32 cellular contexts compared by ENCODE assay signal in the genomic region with DNA sequence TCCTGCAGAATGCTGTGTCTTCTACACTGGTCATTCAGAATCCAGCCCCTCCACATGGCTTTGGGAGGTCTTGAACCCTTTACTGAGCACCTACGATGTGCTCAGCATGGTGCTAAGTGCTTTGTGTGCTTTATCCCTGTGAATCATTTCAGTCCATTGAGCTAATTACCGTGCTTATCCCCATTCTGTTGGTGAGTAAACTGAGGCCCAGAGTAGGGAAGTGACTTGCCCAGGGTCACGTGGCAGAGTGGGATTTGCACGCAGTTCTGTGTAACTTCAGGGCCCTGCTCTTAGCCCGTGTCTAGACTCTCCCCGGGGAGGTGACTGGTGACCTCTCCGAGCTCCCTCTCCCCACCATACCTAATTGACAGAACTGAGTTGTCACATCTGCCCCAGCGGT.
"Had no signal": no experiment of that assay in that cellular context is flagged by ENCODE, and none has a peak within 500 bp of the region (broad histone marks: within the 10 kb centered on the region; RNA-seq: fewer than 3 reads in every experiment).

No MANE protein-coding gene starts in this region.

- FAIRE-seq: endometrium had no signal

- H3K27me3 ChIP-seq: adrenal gland, body of pancreas, cardiac muscle cell, colonic mucosa had no signal

- H3K4me3 Mint-ChIP-seq: activated B cell treated with CpG ODN at 0.5 μM for 24 hours; activated CD8-positive, alpha-beta T cell treated with anti-CD3 and anti-CD28 coated beads for 36 hours; activated naive CD4-positive, alpha-beta T cell treated with anti-CD3 and anti-CD28 coated beads for 36 hours; activated naive CD4-positive, alpha-beta T cell treated with anti-CD3 and anti-CD28 coated beads, Interleukin-2, amount 50 U/mL, for 24 hours; activated naive CD8-positive, alpha-beta T cell treated with anti-CD3 and anti-CD28 coated beads for 36 hours; activated naive CD8-positive, alpha-beta T cell treated with anti-CD3 and anti-CD28 coated beads, Interleukin-2, amount 50 U/mL, for 24 hours; activated T-cell treated with anti-CD3 and anti-CD28 coated beads, Interleukin-2, amount 50 U/mL, for 4 hours; T-helper 2 cell treated with Interferon-gamma antibody and Interleukin-4, amounts not matched to agents 5 μg/mL and 100 μg/mL, for 36 hours had no signal

- H3K36me3 ChIP-seq: adrenal gland, cardiac muscle cell, colonic mucosa had no signal

- H3K27me3 Mint-ChIP-seq: activated B cell treated with CpG ODN at 0.5 μM for 24 hours; activated CD8-positive, alpha-beta T cell treated with anti-CD3 and anti-CD28 coated beads for 36 hours; activated naive CD4-positive, alpha-beta T cell treated with anti-CD3 and anti-CD28 coated beads, Interleukin-2, amount 50 U/mL, for 24 hours; activated naive CD8-positive, alpha-beta T cell treated with anti-CD3 and anti-CD28 coated beads, Interleukin-2, amount 50 U/mL, for 24 hours had no signal

- H3K9me3 Mint-ChIP-seq: activated B cell treated with CpG ODN at 0.5 μM for 24 hours; activated CD8-positive, alpha-beta T cell treated with anti-CD3 and anti-CD28 coated beads for 36 hours; activated naive CD4-positive, alpha-beta T cell treated with anti-CD3 and anti-CD28 coated beads for 36 hours; activated naive CD4-positive, alpha-beta T cell treated with anti-CD3 and anti-CD28 coated beads, Interleukin-2, amount 50 U/mL, for 24 hours; activated naive CD8-positive, alpha-beta T cell treated with anti-CD3 and anti-CD28 coated beads for 36 hours; activated naive CD8-positive, alpha-beta T cell treated with anti-CD3 and anti-CD28 coated beads, Interleukin-2, amount 50 U/mL, for 24 hours; activated T-cell treated with anti-CD3 and anti-CD28 coated beads, Interleukin-2, amount 50 U/mL, for 4 hours; activated T-helper 2 cell treated with anti-CD3 and anti-CD28 coated beads, Interferon-gamma antibody, Interleukin-2, Interleukin-4, amounts not matched to agents 10 μg/mL and 5 μg/mL and 100 μg/mL, durations not matched to agents 14 hours and 24 hours and 36 hours; T-helper 2 cell treated with Interferon-gamma antibody and Interleukin-4, amounts not matched to agents 5 μg/mL and 100 μg/mL, for 36 hours had no signal

- H3K27ac ChIP-seq: adrenal gland, cardiac muscle cell, colonic mucosa, epithelial cell of prostate, esophagus squamous epithelium, gastroesophageal sphincter had no signal

- H3K9me3 ChIP-seq: adrenal gland, body of pancreas, colonic mucosa, esophagus squamous epithelium, gastroesophageal sphincter had no signal

- H3K4me3 ChIP-seq: adrenal gland, body of pancreas, cardiac muscle cell, colonic mucosa, esophagus squamous epithelium, gastroesophageal sphincter had no signal

- ATAC-seq: activated CD4-positive, CD25-positive, alpha-beta regulatory T cell treated with anti-CD3 and anti-CD28 coated beads, Interleukin-2, amount 50 U/mL, for 24 hours; activated CD8-positive, alpha-beta T cell treated with anti-CD3 and anti-CD28 coated beads for 36 hours; activated naive CD8-positive, alpha-beta T cell treated with anti-CD3 and anti-CD28 coated beads, Interleukin-2, amount 50 U/mL, for 24 hours; activated T-cell treated with anti-CD3 and anti-CD28 coated beads, Interleukin-2, amount 50 U/mL, for 4 hours; gastroesophageal sphincter had no signal

- H3K36me3 Mint-ChIP-seq: activated naive CD4-positive, alpha-beta T cell treated with anti-CD3 and anti-CD28 coated beads, Interleukin-2, amount 50 U/mL, for 24 hours; activated naive CD8-positive, alpha-beta T cell treated with anti-CD3 and anti-CD28 coated beads for 36 hours had no signal

- H3K4me1 ChIP-seq: colonic mucosa had no signal

- DNase-seq: activated B cell treated with CpG ODN at 0.5 μM for 24 hours; activated CD4-positive, alpha-beta T cell treated with anti-CD3 and anti-CD28 coated beads for 48 hours; activated CD4-positive, alpha-beta T cell treated with anti-CD3 and anti-CD28 coated beads, Interleukin-2, amount 50 U/mL, for 1 hour; activated CD4-positive, alpha-beta T cell treated with anti-CD3 and anti-CD28 coated beads, Interleukin-2, amount 50 U/mL, for 48 hours; activated CD8-positive, alpha-beta memory T cell treated with anti-CD3 and anti-CD28 coated beads for 24 hours; activated CD8-positive, alpha-beta T cell treated with anti-CD3 and anti-CD28 coated beads for 36 hours; activated effector memory CD4-positive, alpha-beta T cell treated with anti-CD3 and anti-CD28 coated beads, Interleukin-2, amount 50 U/mL, for 16 hours; activated naive CD4-positive, alpha-beta T cell treated with anti-CD3 and anti-CD28 coated beads for 36 hours; activated naive CD8-positive, alpha-beta T cell treated with anti-CD3 and anti-CD28 coated beads for 36 hours; activated naive CD8-positive, alpha-beta T cell treated with anti-CD3 and anti-CD28 coated beads, Interleukin-2, amount 50 U/mL, for 24 hours; activated T-cell treated with anti-CD3 and anti-CD28 coated beads, Interleukin-2, amount 50 U/mL, for 4 hours; adrenal gland; amygdala; aorta; central memory CD4-positive, alpha-beta T cell; cerebellar nuclear complex; colonic mucosa; effector CD8-positive, alpha-beta T cell; esophagus squamous epithelium; foreskin melanocyte; head of caudate nucleus; T1000; WERI-Rb-1 had no signal

- H3K27ac Mint-ChIP-seq: activated B cell treated with CpG ODN at 0.5 μM for 24 hours; activated CD8-positive, alpha-beta T cell treated with anti-CD3 and anti-CD28 coated beads for 36 hours; activated naive CD4-positive, alpha-beta T cell treated with anti-CD3 and anti-CD28 coated beads for 36 hours; activated naive CD4-positive, alpha-beta T cell treated with anti-CD3 and anti-CD28 coated beads, Interleukin-2, amount 50 U/mL, for 24 hours; activated naive CD8-positive, alpha-beta T cell treated with anti-CD3 and anti-CD28 coated beads for 36 hours; activated naive CD8-positive, alpha-beta T cell treated with anti-CD3 and anti-CD28 coated beads, Interleukin-2, amount 50 U/mL, for 24 hours; activated T-helper 2 cell treated with anti-CD3 and anti-CD28 coated beads, Interferon-gamma antibody, Interleukin-2, Interleukin-4, amounts not matched to agents 10 μg/mL and 5 μg/mL and 100 μg/mL, durations not matched to agents 14 hours and 24 hours and 36 hours; T-helper 2 cell treated with Interferon-gamma antibody and Interleukin-4, amounts not matched to agents 5 μg/mL and 100 μg/mL, for 36 hours had no signal
